ENCODE assay signal across 19 cellular contexts in genomic region chr1:159753386-159753785, GRCh38. TPM values are rescaled to one million over a fixed set of nuclear protein-coding genes. Genes with fewer than 3 reads are reported as not detected.
DNase-seq lines count a peak whose midpoint lies in the region; ATAC-seq and TF ChIP-seq lines count a peak whose summit lies in the region.
"Had no signal": no experiment of that assay in that cellular context is flagged by ENCODE, and none has a peak within 500 bp of the region (broad histone marks: within the 10 kb centered on the region; RNA-seq: fewer than 3 reads in every experiment).

No MANE protein-coding gene starts in this region.

- H3K4me3 ChIP-seq in mammary epithelial cell (replicated peaks in 1 of 3; ENCODE audit: insufficient read depth in 1 of 3, low read depth in 2 of 3, low read length in 3 of 3) (no peak overlapping the region), esophagus muscularis mucosa (no peak overlapping the region), upper lobe of left lung (no peak overlapping the region)
- H3K4me3 ChIP-seq: BLaER1 treated with 17β-estradiol and CSF1 and Interleukin-3, amounts not matched to agents 10 nM and 100 nM had no signal

- H3K27me3 Mint-ChIP-seq in MCF 10A (ENCODE audit: insufficient read depth, unreplicated experiment) = no peaks in the 10 kb centered on the region

- H3K27me3 ChIP-seq in mammary epithelial cell (ENCODE audit: insufficient read depth, low read length) (no peaks in the 10 kb centered on the region), esophagus muscularis mucosa (no peaks in the 10 kb centered on the region), upper lobe of left lung (no peaks in the 10 kb centered on the region)
- H3K27me3 ChIP-seq: BLaER1 treated with 17β-estradiol and CSF1 and Interleukin-3, amounts not matched to agents 10 nM and 100 nM had no signal

- no peaks in the 10 kb centered on the region for H3K79me2 ChIP-seq in mammary epithelial cell (ENCODE audit: insufficient read depth, low read length)

- H3K36me3 ChIP-seq in mammary epithelial cell (ENCODE audit: insufficient read depth, low read length) = no peaks in the 10 kb centered on the region
- no peaks in the 10 kb centered on the region for H3K36me3 ChIP-seq in esophagus muscularis mucosa
- no peaks in the 10 kb centered on the region for H3K36me3 ChIP-seq in upper lobe of left lung
- H3K36me3 ChIP-seq: BLaER1 treated with 17β-estradiol and CSF1 and Interleukin-3, amounts not matched to agents 10 nM and 100 nM had no signal

- peaks cover 5% of the 10 kb centered on the region for H3K36me3 Mint-ChIP-seq in MCF 10A (ENCODE audit: insufficient read depth, unreplicated experiment)

- no peak for TF ChIP-seq EP300 in esophagus muscularis mucosa (IDR thresholded peaks at IDR 0.05)
- no peak for TF ChIP-seq EP300 in upper lobe of left lung (IDR thresholded peaks at IDR 0.05)

- H3K27ac Mint-ChIP-seq in MCF 10A (ENCODE audit: low read depth, unreplicated experiment) = peak overlapping the region; percentile 78

- 93% methylated on average over 4 of the region's 4 CpGs for WGBS in mammary epithelial cell (ENCODE audit: low coverage, missing lambda C conversion rate)
- 67% methylated on average over 4 of the region's 4 CpGs for WGBS in esophagus muscularis mucosa
- WGBS in upper lobe of left lung, 2 donors = 69 to 79% methylated on average over 4 of the region's 4 CpGs

- no peak overlapping the region for H3K4me3 Mint-ChIP-seq in MCF 10A (ENCODE audit: unreplicated experiment)

- peaks cover 38% of the 10 kb centered on the region for H3K4me1 Mint-ChIP-seq in MCF 10A (ENCODE audit: insufficient read depth, unreplicated experiment)

- H3K27ac ChIP-seq in mammary epithelial cell (ENCODE audit: insufficient read depth, low read depth, low read length) (no peak overlapping the region), esophagus muscularis mucosa (replicated peaks in 1 of 4) (peak overlapping the region in 3 of 4 donors; percentile 2 to 46 (median 42)), upper lobe of left lung (peak overlapping the region; percentile 27 to 72 (median 68))
- H3K27ac ChIP-seq: 22Rv1; BLaER1 treated with 17β-estradiol and CSF1 and Interleukin-3, amounts not matched to agents 10 nM and 100 nM had no signal

- intact Hi-C loops in MCF 10A (cut with micrococcal nuclease) (loop anchor here (2.0 to 10.0 kb wide), 2 partner anchors 21 to 259 kb away; no protein-coding TSS in a partner anchor), mammary epithelial cell (cut with micrococcal nuclease) (no loop called here), esophagus muscularis mucosa (cut with DNase I) (no loop called here)

- H3K9me3 Mint-ChIP-seq in MCF 10A (ENCODE audit: unreplicated experiment) = peaks cover 8% of the 10 kb centered on the region

- dilution Hi-C loops in mammary epithelial cell (cut with HindIII; ENCODE audit: low sequenced_read_pairs) = no loop called here

- H3K4me1 ChIP-seq in mammary epithelial cell (ENCODE audit: insufficient read depth, low read length) (no peaks in the 10 kb centered on the region), esophagus muscularis mucosa (peaks cover 0 to 4% (median 1%) of the 10 kb centered on the region in 4 donors), upper lobe of left lung (peaks cover 13 to 31% (median 28%) of the 10 kb centered on the region in 4 donors)

- H2AFZ ChIP-seq in mammary epithelial cell (ENCODE audit: low read depth, low read length) = no peak overlapping the region

- TF ChIP-seq CTCF in MCF 10A (IDR thresholded peaks at IDR 0.05; ENCODE audit: unreplicated experiment) (no peak), mammary epithelial cell (conservative IDR thresholded peaks at IDR 0.05 in 1 of 2, IDR thresholded peaks at IDR 0.05 in 1 of 2; ENCODE audit: extremely low read depth in 1 of 2, insufficient read depth in 1 of 2, low read depth in 1 of 2, low read length in 2 of 2) (no peak), esophagus muscularis mucosa (IDR thresholded peaks at IDR 0.05) (no peak), upper lobe of left lung (IDR thresholded peaks at IDR 0.05) (no peak)

- in situ Hi-C loops in mammary epithelial cell (cut with MboI; ENCODE audit: low sequenced_read_pairs in 2 of 2) = no loop called here

- H3K9me3 ChIP-seq in mammary epithelial cell (replicated peaks; ENCODE audit: insufficient read depth, low read length) (no peaks in the 10 kb centered on the region), esophagus muscularis mucosa (no peaks in the 10 kb centered on the region), upper lobe of left lung (no peaks in the 10 kb centered on the region)
- H3K9me3 ChIP-seq: BLaER1 treated with 17β-estradiol and CSF1 and Interleukin-3, amounts not matched to agents 10 nM and 100 nM had no signal

- POLR2A ChIA-PET in MCF 10A (lab: Yijun Ruan, JAX) = interaction anchor here (1.2 to 1.9 kb wide), 5 partner anchors 37 to 493 kb away, joined by 3 to 6 read pairs (median 4); partner anchors contain the start of gene PIGM

- DNase-seq in MCF 10A (ENCODE audit: unreplicated experiment) = no peak
- no peak for DNase-seq in mammary epithelial cell
- DNase-seq in esophagus muscularis mucosa (ENCODE audit: extremely low spot score) = no peak
- peak; percentile 68 for DNase-seq in mucosa of gallbladder (ENCODE audit: low spot score)
- no peak for DNase-seq in upper lobe of left lung
- DNase-seq in activated CD4-positive, alpha-beta T cell treated with anti-CD3 and anti-CD28 coated beads, Interleukin-2, amount 50 U/mL, for 48 hours = no peak
- DNase-seq: DMS153, EL, HCEC 1CT, IMR-90, MV-4-11, NCI-H1417 treated with DMSO at 0.1 percent for 48 hours, NCI-H2081, NCI-H510A treated with DMSO at 0.1 percent for 48 hours had no signal

- CTCF ChIA-PET in MCF 10A (lab: Yijun Ruan, JAX) = no interaction called here
- CTCF ChIA-PET in mammary epithelial cell (lab: Charles Lee; ENCODE audit: low non-redundant PET) = no interaction called here

- H3K4me2 ChIP-seq in mammary epithelial cell (ENCODE audit: insufficient read depth, low read depth, low read length) = no peak overlapping the region
- H3K4me2 ChIP-seq: BLaER1 treated with 17β-estradiol and CSF1 and Interleukin-3, amounts not matched to agents 10 nM and 100 nM had no signal

- TF ChIP-seq POLR2A in esophagus muscularis mucosa (IDR thresholded peaks at IDR 0.05; ENCODE audit: low read depth) (no peak), upper lobe of left lung (IDR thresholded peaks at IDR 0.05) (no peak)

- BruUV-seq in MCF 10A (replicated peaks; lab: Mats Ljungman, UMichigan) (no TSS peak), mammary epithelial cell (replicated peaks; lab: Mats Ljungman, UMichigan) (no TSS peak)

- ATAC-seq in upper lobe of left lung (ENCODE audit: low FRiP score in 2 of 2) = no peak
- no peak for ATAC-seq in HG03039 (IDR thresholded peaks at IDR 0.05; ENCODE audit: unreplicated experiment)
- ATAC-seq in GM21723 (IDR thresholded peaks at IDR 0.05; ENCODE audit: unreplicated experiment) = no peak

- H3K9ac ChIP-seq in mammary epithelial cell (ENCODE audit: insufficient read depth, low read length) = no peak overlapping the region
- H3K9ac ChIP-seq: BLaER1 treated with 17β-estradiol and CSF1 and Interleukin-3, amounts not matched to agents 10 nM and 100 nM had no signal

- no peaks in the 10 kb centered on the region for H4K20me1 ChIP-seq in mammary epithelial cell (ENCODE audit: insufficient read depth, low read length)
- H4K20me1 ChIP-seq: BLaER1 treated with 17β-estradiol and CSF1 and Interleukin-3, amounts not matched to agents 10 nM and 100 nM had no signal

RNA-seq across cellular contexts. Expression of gene DUSP23, which starts 27.4 kb away (rescaled TPM):
- total RNA-seq in MCF 10A (2022) (119 and 178 TPM in 2 replicates), mammary epithelial cell (10 to 100 TPM; 32.1 to 39.5 TPM), esophagus muscularis mucosa (10 to 100 TPM; 43.2 to 75.2 (median 50.1) TPM), mucosa of gallbladder (44.0 TPM), upper lobe of left lung (10 to 100 TPM; 59.1 to 96.8 (median 79.9) TPM)
- polyA plus RNA-seq in mammary epithelial cell = 44.4 TPM
- 14.7 TPM for polyA minus RNA-seq in mammary epithelial cell

RNA-seq across cellular contexts. Expression of gene CRP, which starts 39.0 kb away (rescaled TPM):
- total RNA-seq in MCF 10A (2022) = 0.26 and 0.54 TPM in 2 replicates
- not detected for total RNA-seq in mammary epithelial cell
- not detected for polyA plus RNA-seq in mammary epithelial cell
- polyA minus RNA-seq in mammary epithelial cell = not detected
- under 1 TPM in 3 of 4 donors, not detected in 1; 0.17 to 0.65 (median 0.42) TPM for total RNA-seq in esophagus muscularis mucosa
- 46.3 TPM for total RNA-seq in mucosa of gallbladder
- 1 to 10 TPM in 1 of 6 donors, under 1 TPM in 2, not detected in 3; 0.69 to 2.1 (median 0.84) TPM for total RNA-seq in upper lobe of left lung
- total RNA-seq: IMR-90, LHCN-M2 had no signal
- polyA plus RNA-seq: IMR-90 had no signal

RNA-seq across cellular contexts. Expression of gene FCRL6, which starts 48.8 kb away (rescaled TPM):
- total RNA-seq in MCF 10A (2022) = not detected in 2 replicates
- not detected for total RNA-seq in mammary epithelial cell
- not detected for polyA plus RNA-seq in mammary epithelial cell
- not detected for polyA minus RNA-seq in mammary epithelial cell
- total RNA-seq in esophagus muscularis mucosa = under 1 TPM in 1 of 4 donors, not detected in 3; 0.45 TPM
- total RNA-seq in mucosa of gallbladder = 0.81 TPM
- 1 to 10 TPM; 1.8 to 5.2 (median 3.0) TPM for total RNA-seq in upper lobe of left lung
- total RNA-seq: IMR-90, LHCN-M2 had no signal
- polyA plus RNA-seq: IMR-90 had no signal

Comparison
In these comparisons a context has a peak if more than half of its experiments do, and no peak if none do; other contexts are left out.
1. RNA of gene CRP, which starts 39.0 kb away (total RNA-seq): 46.3 TPM in mucosa of gallbladder (single experiment); 0.69 to 2.1 TPM in upper lobe of left lung, 0.17 to 0.65 TPM in esophagus muscularis mucosa, 0.26 to 0.54 TPM in MCF 10A and not detected in mammary epithelial cell; every median in the first group is over 10 times any median in the second.